ENCODE assay signal across 8 cellular contexts in the genomic region with DNA sequence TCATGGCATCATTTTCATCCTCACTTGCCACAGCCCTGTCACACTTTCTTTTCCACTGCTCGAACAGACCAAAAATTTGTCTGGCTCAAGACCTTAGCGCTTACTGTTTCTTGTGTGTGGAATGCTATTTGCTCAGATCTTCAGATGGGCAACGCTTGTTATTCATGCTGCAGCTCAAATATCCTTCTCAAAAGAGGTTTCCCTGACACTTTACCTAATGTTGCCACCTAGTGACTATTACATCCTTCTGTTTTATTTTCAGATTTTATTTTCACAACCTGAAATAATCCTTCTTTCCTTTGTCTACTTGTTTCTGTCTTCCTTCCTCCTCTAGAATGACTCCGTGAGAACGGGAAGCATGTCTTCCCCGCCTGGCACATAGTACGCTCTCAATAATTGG. TPM values are rescaled to one million over a fixed set of nuclear protein-coding genes. Genes with fewer than 3 reads are reported as not detected.
A peak's percentile ranks its signal among the peaks of the same experiment; 100 is the strongest.
DNase-seq lines count a peak whose midpoint lies in the region; ATAC-seq and TF ChIP-seq lines count a peak whose summit lies in the region.

No MANE protein-coding gene starts in this region.

- H3K27me3 ChIP-seq in BE2C (no peaks in the 10 kb centered on the region), Panc1 (ENCODE audit: control insufficient read depth, insufficient read depth, low read length) (no peaks in the 10 kb centered on the region)

- no peak overlapping the region for H3K27ac ChIP-seq in Panc1 (ENCODE audit: low read length)

- TF ChIP-seq CTCF in BE2C (IDR thresholded peaks at IDR 0.05; ENCODE audit: low read depth, low read length) (peak; percentile 35), GM12873 (IDR thresholded peaks at IDR 0.05; ENCODE audit: insufficient read depth, low read depth, low read length, missing control alignments) (peak; percentile 29), Panc1 (IDR thresholded peaks at IDR 0.05) (peak; percentile 47), fibroblast of the aortic adventitia (IDR thresholded peaks at IDR 0.05; ENCODE audit: insufficient read depth, low read length) (peak; percentile 33)

- BruUV-seq in Panc1 (replicated peaks; lab: Mats Ljungman, UMichigan) = no TSS peak

- CTCF ChIA-PET in Panc1 (lab: Charles Lee) = interaction anchor here (0.5 to 0.6 kb wide), 3 partner anchors 19 to 194 kb away, joined by 3 read pairs; no protein-coding TSS in a partner anchor

- in situ Hi-C loops in Panc1 (cut with HindIII; ENCODE audit: low pct_unique_long_range_greater_than_20kb, low sequenced_read_pairs) = no loop called here

- ATAC-seq in Panc1 (no peak), HG02610 (IDR thresholded peaks at IDR 0.05; ENCODE audit: unreplicated experiment) (no peak), HG02798 (IDR thresholded peaks at IDR 0.05; ENCODE audit: poor library complexity, unreplicated experiment) (no peak)

- POLR2A ChIA-PET in Panc1 (lab: Charles Lee) = interaction anchor here (0.6 kb wide), 1 partner anchor 10 kb away, joined by 4 read pairs; no protein-coding TSS in a partner anchor

- no peaks in the 10 kb centered on the region for H3K9me3 ChIP-seq in BE2C
- no peaks in the 10 kb centered on the region for H3K9me3 ChIP-seq in Panc1 (ENCODE audit: control insufficient read depth, insufficient read depth, low read depth, low read length)

- intact Hi-C loops in Panc1 (cut with micrococcal nuclease; ENCODE audit: unreplicated experiment) = no loop called here

- DNase-seq in BE2C = no peak
- DNase-seq in Panc1 (ENCODE audit: low read depth, low spot score) = peak; percentile 17
- peak; percentile 76 for DNase-seq in fibroblast of the aortic adventitia (ENCODE audit: low read depth)
- DNase-seq in GM19238 (ENCODE audit: insufficient read length, low spot score) = no peak
- no peak for DNase-seq in stimulated activated CD4-positive, alpha-beta T cell treated with anti-CD3 and anti-CD28 coated beads, Interleukin-12 subunit alpha, Interleukin-12 subunit beta, amount 100 ng/mL, for 4 hours

- H3K4me1 ChIP-seq in BE2C (no peaks in the 10 kb centered on the region), Panc1 (ENCODE audit: control insufficient read depth, insufficient read depth, low read length) (peaks cover 14% of the 10 kb centered on the region)

- H3K4me3 ChIP-seq in BE2C (ENCODE audit: low read depth, low read length) (no peak overlapping the region), Panc1 (ENCODE audit: low read depth in 2 of 2, low read length in 2 of 2) (no peak overlapping the region), fibroblast of the aortic adventitia (ENCODE audit: low read depth, low read length) (no peak overlapping the region)

- no peaks in the 10 kb centered on the region for H3K36me3 ChIP-seq in BE2C
- no peaks in the 10 kb centered on the region; the same call in 1 of the 2 replicates for H3K36me3 ChIP-seq in Panc1 (ENCODE audit: control insufficient read depth, insufficient read depth, low read length)

RNA-seq across cellular contexts. Expression of gene FBXO33, which starts 5.6 kb away (rescaled TPM):
- polyA plus RNA-seq in BE2C (2012; ENCODE audit: insufficient read depth, insufficient read length, low read depth) = 13.0 TPM
- total RNA-seq in Panc1 (2021; ENCODE audit: unreplicated experiment) = 6.6 TPM
- polyA plus RNA-seq in Panc1 (2012; ENCODE audit: insufficient read length) = 10.9 TPM
- total RNA-seq in fibroblast of the aortic adventitia (ENCODE audit: low replicate concordance) = 14.6 and 17.5 TPM in 2 replicates

Comparison
In these comparisons a context has a peak if more than half of its experiments do, and no peak if none do; other contexts are left out.
1. DNase-seq: peak in Panc1 (single experiment) and fibroblast of the aortic adventitia (single experiment); none in BE2C (single experiment), GM19238 (single experiment) and stimulated activated CD4-positive, alpha-beta T cell treated with anti-CD3 and anti-CD28 coated beads, Interleukin-12 subunit alpha, Interleukin-12 subunit beta, amount 100 ng/mL, for 4 hours (single experiment).
2. Peak in every context shown above with its lines, with median percentiles within 50 percentile points of each other: CTCF ChIP-seq.